Comparison of ENCODE assay signal across 11 cellular contexts in the genomic region with DNA sequence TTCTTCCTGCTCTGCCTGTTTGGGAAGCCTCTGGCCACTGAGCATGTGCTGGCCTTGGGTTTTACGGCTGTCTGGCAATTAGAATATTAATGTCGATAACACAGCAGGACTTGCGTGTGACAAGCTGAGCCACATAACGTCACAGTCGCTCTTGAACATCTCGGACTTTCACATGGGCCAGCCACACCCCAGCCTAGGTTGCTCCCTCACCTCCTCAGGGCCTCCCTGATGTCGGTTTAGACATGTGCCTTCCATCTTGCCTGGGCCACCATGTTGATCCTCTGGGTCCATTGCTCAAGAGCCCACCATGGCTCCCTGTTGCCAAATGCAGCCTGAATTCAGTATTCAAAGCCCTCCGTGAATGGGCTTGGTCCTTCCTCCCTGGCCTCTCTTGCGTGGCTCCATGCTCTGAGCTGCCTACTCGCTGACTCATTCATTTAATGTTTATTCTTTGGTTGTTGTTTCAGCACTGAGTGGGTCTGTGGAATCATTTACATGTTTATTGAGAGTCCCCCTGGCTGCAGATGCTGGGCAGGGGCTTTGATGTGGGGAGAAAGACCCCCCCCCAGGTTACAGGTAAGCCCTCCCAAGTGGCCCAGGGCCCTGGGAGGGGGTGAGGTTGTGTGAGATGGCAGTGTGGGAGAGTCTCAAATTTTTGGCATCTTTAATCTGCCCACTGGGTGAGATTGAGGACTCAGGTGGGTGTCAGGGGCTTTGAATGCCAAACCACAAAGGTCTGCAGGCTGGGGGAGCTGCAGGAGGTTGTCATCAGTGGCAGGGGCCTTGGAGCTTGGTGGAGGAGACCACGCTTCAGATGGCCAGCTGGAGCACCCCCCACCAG.
DNase-seq lines count a peak whose midpoint lies in the region; ATAC-seq and TF ChIP-seq lines count a peak whose summit lies in the region.
"Had no signal": no experiment of that assay in that cellular context is flagged by ENCODE, and none has a peak within 500 bp of the region (broad histone marks: within the 10 kb centered on the region; RNA-seq: fewer than 3 reads in every experiment).

No MANE protein-coding gene starts in this region.

- no peak overlapping the region for H3K4me3 Mint-ChIP-seq in GM23338
- H3K4me3 Mint-ChIP-seq in activated T-helper 2 cell treated with anti-CD3 and anti-CD28 coated beads, Interferon-gamma antibody, Interleukin-2, Interleukin-4, amounts not matched to agents 10 μg/mL and 5 μg/mL and 100 μg/mL, durations not matched to agents 14 hours and 24 hours and 36 hours (ENCODE audit: low read depth) = no peak overlapping the region

- no peaks in the 10 kb centered on the region for H3K9me3 ChIP-seq in AG04450 (ENCODE audit: control insufficient read depth, insufficient read depth, low read length)
- no peaks in the 10 kb centered on the region for H3K9me3 ChIP-seq in hepatocyte (ENCODE audit: low read depth)
- H3K9me3 ChIP-seq: Peyer's patch, thoracic aorta had no signal

- intact Hi-C loops in activated T-helper 2 cell treated with anti-CD3 and anti-CD28 coated beads, Interferon-gamma antibody, Interleukin-2, Interleukin-4, amounts not matched to agents 10 μg/mL and 5 μg/mL and 100 μg/mL, durations not matched to agents 14 hours and 24 hours and 36 hours (cut with micrococcal nuclease) = no loop called here

- ATAC-seq in GM23338 = no peak
- no peak for ATAC-seq in GM21447 (IDR thresholded peaks at IDR 0.05; ENCODE audit: unreplicated experiment)

- no peaks in the 10 kb centered on the region; the same call in 1 of the 2 replicates for H4K20me1 ChIP-seq in GM23338 (replicated peaks; ENCODE audit: insufficient read depth)
- no peaks in the 10 kb centered on the region for H4K20me1 ChIP-seq in hepatocyte (ENCODE audit: insufficient read depth, poor library complexity, severe bottlenecking)

- H3K4me3 ChIP-seq in AG04450 (ENCODE audit: low read depth, low read length) (no peak overlapping the region), GM23338 (no peak overlapping the region), hepatocyte (no peak overlapping the region)
- H3K4me3 ChIP-seq: Peyer's patch, thoracic aorta had no signal

- DNase-seq in AG04450 (ENCODE audit: low read depth, low spot score) (peak; percentile 34), GM23338 (ENCODE audit: low spot score) (no peak), hepatocyte (ENCODE audit: low spot score) (no peak), NCI-H2171 (lab: John Stamatoyannopoulos, UW) (no peak), GDM1 (lab: John Stamatoyannopoulos, UW) (no peak)
- no peak for DNase-seq in activated T-helper 2 cell treated with anti-CD3 and anti-CD28 coated beads, Interferon-gamma antibody, Interleukin-2, Interleukin-4, amounts not matched to agents 10 μg/mL and 5 μg/mL and 100 μg/mL, durations not matched to agents 14 hours and 24 hours and 36 hours (ENCODE audit: low spot score)
- no peak for DNase-seq in effector CD4-positive, alpha-beta T cell
- DNase-seq: Peyer's patch; stimulated activated CD4-positive, alpha-beta T cell treated with anti-CD3 and anti-CD28 coated beads, Interleukin-12 subunit alpha, Interleukin-12 subunit beta, amount 100 ng/mL, for 4 hours had no signal

- peaks cover 6% of the 10 kb centered on the region for H3K27me3 Mint-ChIP-seq in GM23338 (ENCODE audit: insufficient read depth, low read depth, poor library complexity)
- H3K27me3 Mint-ChIP-seq in activated T-helper 2 cell treated with anti-CD3 and anti-CD28 coated beads, Interferon-gamma antibody, Interleukin-2, Interleukin-4, amounts not matched to agents 10 μg/mL and 5 μg/mL and 100 μg/mL, durations not matched to agents 14 hours and 24 hours and 36 hours (ENCODE audit: low read depth) = no peaks in the 10 kb centered on the region

- peaks cover 32% of the 10 kb centered on the region for H3K4me1 Mint-ChIP-seq in GM23338
- H3K4me1 Mint-ChIP-seq in activated T-helper 2 cell treated with anti-CD3 and anti-CD28 coated beads, Interferon-gamma antibody, Interleukin-2, Interleukin-4, amounts not matched to agents 10 μg/mL and 5 μg/mL and 100 μg/mL, durations not matched to agents 14 hours and 24 hours and 36 hours (ENCODE audit: low read depth) = peaks cover 42% of the 10 kb centered on the region

- no peaks in the 10 kb centered on the region for H3K36me3 ChIP-seq in GM23338 (ENCODE audit: insufficient read depth)
- H3K36me3 ChIP-seq in hepatocyte (replicated peaks; ENCODE audit: insufficient read depth, low read depth) = no peaks in the 10 kb centered on the region
- H3K36me3 ChIP-seq: Peyer's patch, thoracic aorta had no signal

- POLR2A ChIA-PET in AG04450 (lab: Yijun Ruan, JAX) = interaction anchor here (0.6 kb wide), 1 partner anchor 26 kb away, joined by 4 read pairs; no protein-coding TSS in a partner anchor

- H3K4me1 ChIP-seq in GM23338 (ENCODE audit: insufficient read depth) = peaks cover 16% of the 10 kb centered on the region
- H3K4me1 ChIP-seq in hepatocyte (ENCODE audit: insufficient read depth) = peaks cover 20% of the 10 kb centered on the region

- H3K27ac ChIP-seq in AG04450 (ENCODE audit: low read depth, low read length) (peak overlapping the region; percentile 21), GM23338 (ENCODE audit: low read depth) (no peak overlapping the region), hepatocyte (peak overlapping the region; percentile 56)
- H3K27ac ChIP-seq: thoracic aorta had no signal

- TF ChIP-seq CTCF in AG04450 (IDR thresholded peaks at IDR 0.05; ENCODE audit: low read depth, low read length) = peak; percentile 29
- TF ChIP-seq CTCF in GM23338 (conservative IDR thresholded peaks at IDR 0.05; ENCODE audit: low read depth in 2 of 2) = no peak
- TF ChIP-seq CTCF in hepatocyte (IDR thresholded peaks at IDR 0.05; ENCODE audit: poor library complexity) = no peak

- H2AFZ ChIP-seq in GM23338 = no peak overlapping the region
- H2AFZ ChIP-seq in hepatocyte = no peak overlapping the region

- H3F3A ChIP-seq in GM23338 (replicated peaks; ENCODE audit: low read depth) = no peaks in the 10 kb centered on the region

- 79% methylated on average over 11 of the region's 11 CpGs for WGBS in hepatocyte (ENCODE audit: low lambda C conversion rate, missing lambda C conversion rate)

- H3K9me2 ChIP-seq in GM23338 (ENCODE audit: insufficient read depth) (no peaks in the 10 kb centered on the region), hepatocyte (replicated peaks; ENCODE audit: insufficient read depth) (no peaks in the 10 kb centered on the region)

- no peaks in the 10 kb centered on the region for H3K79me2 ChIP-seq in GM23338 (replicated peaks; ENCODE audit: insufficient read depth)
- H3K79me2 ChIP-seq in hepatocyte = peaks cover 22% of the 10 kb centered on the region

- H3K27me3 ChIP-seq in AG04450 (ENCODE audit: control insufficient read depth, insufficient read depth, low read length) (no peaks in the 10 kb centered on the region), GM23338 (ENCODE audit: insufficient read depth) (no peaks in the 10 kb centered on the region), hepatocyte (no peaks in the 10 kb centered on the region)
- H3K27me3 ChIP-seq: Peyer's patch had no signal

- H3K9me3 Mint-ChIP-seq in GM23338 = no peaks in the 10 kb centered on the region
- no peaks in the 10 kb centered on the region for H3K9me3 Mint-ChIP-seq in activated T-helper 2 cell treated with anti-CD3 and anti-CD28 coated beads, Interferon-gamma antibody, Interleukin-2, Interleukin-4, amounts not matched to agents 10 μg/mL and 5 μg/mL and 100 μg/mL, durations not matched to agents 14 hours and 24 hours and 36 hours

- H3K4me2 ChIP-seq in GM23338 (no peak overlapping the region), hepatocyte (no peak overlapping the region)

- H3K27ac Mint-ChIP-seq in GM23338 = peak overlapping the region; percentile 74; the same call in 1 of the 2 replicates
- peak overlapping the region; percentile 83 for H3K27ac Mint-ChIP-seq in activated T-helper 2 cell treated with anti-CD3 and anti-CD28 coated beads, Interferon-gamma antibody, Interleukin-2, Interleukin-4, amounts not matched to agents 10 μg/mL and 5 μg/mL and 100 μg/mL, durations not matched to agents 14 hours and 24 hours and 36 hours

- CTCF ChIA-PET in AG04450 (lab: Charles Lee) = interaction anchor here (0.6 kb wide), 1 partner anchor 22 kb away, joined by 3 read pairs; no protein-coding TSS in a partner anchor

- no peaks in the 10 kb centered on the region; the same call in 2 of the 3 replicates for H3K36me3 Mint-ChIP-seq in GM23338 (ENCODE audit: low read depth)
- peaks cover 6% of the 10 kb centered on the region for H3K36me3 Mint-ChIP-seq in activated T-helper 2 cell treated with anti-CD3 and anti-CD28 coated beads, Interferon-gamma antibody, Interleukin-2, Interleukin-4, amounts not matched to agents 10 μg/mL and 5 μg/mL and 100 μg/mL, durations not matched to agents 14 hours and 24 hours and 36 hours (ENCODE audit: low read depth)

TF ChIP-seq in GM23338, 12 proteins besides CTCF, POLR2A, EP300 and RAD21 (continues in another document):
- TF ChIP-seq STAT1 (IDR thresholded peaks at IDR 0.05; ENCODE audit: unreplicated experiment) (no peak), EZH2phosphoT487 (IDR thresholded peaks at IDR 0.05; ENCODE audit: unreplicated experiment) (no peak), ZNF114 (CRISPR knock-in tag; IDR thresholded peaks at IDR 0.05) (no peak), NANOG (IDR thresholded peaks at IDR 0.05; ENCODE audit: borderline replicate concordance) (no peak), POLR2AphosphoS5 (IDR thresholded peaks at IDR 0.05; ENCODE audit: low read depth) (no peak), CREB1 (CRISPR knock-in tag; IDR thresholded peaks at IDR 0.05; ENCODE audit: low read depth) (no peak), ZNF331 (CRISPR knock-in tag; IDR thresholded peaks at IDR 0.05; ENCODE audit: low read depth) (no peak)
